In the genomic region with DNA sequence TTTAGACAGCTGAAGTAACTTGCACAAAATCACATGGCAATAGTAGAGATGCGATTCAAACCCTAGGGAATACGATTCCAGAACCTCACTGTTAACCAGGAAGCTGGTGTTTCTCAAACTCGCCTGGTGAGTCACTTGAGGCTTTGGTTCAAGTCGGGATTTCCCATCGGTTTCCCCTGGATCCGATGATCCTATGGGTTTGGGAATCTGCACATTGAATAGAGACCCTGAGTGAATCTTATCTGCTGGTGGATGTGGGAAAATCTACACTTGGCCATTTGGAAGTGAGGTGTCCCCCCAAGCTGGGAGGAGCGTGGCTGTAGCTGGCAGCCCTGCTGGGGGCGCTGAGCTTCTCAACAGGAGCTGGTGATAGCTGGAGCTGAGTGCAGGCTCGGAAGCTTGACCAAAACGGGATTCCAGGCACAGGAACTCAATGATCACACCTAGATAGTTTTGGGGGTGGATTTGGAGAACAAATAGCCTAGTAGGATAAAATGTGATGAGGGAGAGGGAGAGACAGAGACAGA, we compare ENCODE assay signal across 15 cellular contexts.
A peak's percentile ranks its signal among the peaks of the same experiment; 100 is the strongest.
DNase-seq lines count a peak whose midpoint lies in the region; ATAC-seq, FAIRE-seq and TF ChIP-seq lines count a peak whose summit lies in the region.
"Had no signal": no experiment of that assay in that cellular context is flagged by ENCODE, and none has a peak within 500 bp of the region (broad histone marks: within the 10 kb centered on the region; RNA-seq: fewer than 3 reads in every experiment).

No MANE protein-coding gene starts in this region.

- H3K4me1 Mint-ChIP-seq in GM23338, result peaks cover 3% of the 10 kb centered on the region; the same call in 2 of the 3 replicates
- H3K4me1 Mint-ChIP-seq in activated T-helper 1 cell treated with anti-CD3 and anti-CD28 coated beads, Interleukin-12 subunit alpha, Interleukin-12 subunit beta, Interleukin-2, Interleukin-4 antibody, amounts not matched to agents 30 ng/mL and 10 ng/mL and 1 ng/mL, durations not matched to agents 14 hours and 24 hours and 36 hours (ENCODE audit: low read depth), result peaks cover 21% of the 10 kb centered on the region

- H4K20me1 ChIP-seq in GM23338 (replicated peaks; ENCODE audit: insufficient read depth), result no peaks in the 10 kb centered on the region
- H4K20me1 ChIP-seq in Loucy (ENCODE audit: insufficient read depth, low read length, poor library complexity, severe bottlenecking), result no peaks in the 10 kb centered on the region
- no peaks in the 10 kb centered on the region for H4K20me1 ChIP-seq in H1 (replicated peaks in 1 of 2; ENCODE audit: control insufficient read depth in 1 of 2, insufficient read depth in 2 of 2, low read length in 2 of 2)
- H4K20me1 ChIP-seq in PC-9 (ENCODE audit: insufficient read depth), result peaks cover 24% of the 10 kb centered on the region

- H3K9me2 ChIP-seq in GM23338 (ENCODE audit: insufficient read depth) (no peaks in the 10 kb centered on the region), Loucy (replicated peaks; ENCODE audit: low read depth, low read length) (no peaks in the 10 kb centered on the region), PC-9 (ENCODE audit: insufficient read depth) (no peaks in the 10 kb centered on the region; the same call in 1 of the 2 replicates)

- H2BK5ac ChIP-seq in H1 (ENCODE audit: low read depth, low read length), result no peak overlapping the region
- H2BK5ac ChIP-seq in mesenchymal stem cell (ENCODE audit: low read depth, low read length, poor library complexity, severe bottlenecking), result no peak overlapping the region

- H4K5ac ChIP-seq in H1 (ENCODE audit: insufficient read length, low read depth, low read length), result no peak overlapping the region

- 93% methylated on average over 9 of the region's 10 CpGs; no CpG with 5 or more reads in 1 of the 2 experiments for WGBS in H1 (ENCODE audit: extremely low coverage in 1 of 2, insufficient coverage in 1 of 2, insufficient read length in 1 of 2, insufficient replicate concordance in 2 of 2, low coverage in 1 of 2, low lambda C conversion rate in 2 of 2, missing lambda C conversion rate in 1 of 2), 2 experiments
- WGBS in mesenchymal stem cell, result 74% methylated on average over 10 of the region's 10 CpGs

- no peaks in the 10 kb centered on the region for H3K36me3 ChIP-seq in GM23338 (ENCODE audit: insufficient read depth)
- no peaks in the 10 kb centered on the region for H3K36me3 ChIP-seq in Loucy (ENCODE audit: insufficient read depth, low read length)
- H3K36me3 ChIP-seq in H1 (ENCODE audit: control insufficient read depth in 2 of 4, insufficient read depth in 4 of 4, low read length in 3 of 4), result no peaks in the 10 kb centered on the region
- H3K36me3 ChIP-seq in mesenchymal stem cell (ENCODE audit: control insufficient read depth in 1 of 2, insufficient read depth in 2 of 2, low read depth in 1 of 2, low read length in 2 of 2), result no peaks in the 10 kb centered on the region
- H3K36me3 ChIP-seq in PC-9 (ENCODE audit: low read depth), result no peaks in the 10 kb centered on the region
- H3K36me3 ChIP-seq: SJSA1 had no signal

- H4K91ac ChIP-seq in H1 (replicated peaks; ENCODE audit: insufficient read length, low read length), result no peak overlapping the region
- no peak overlapping the region for H4K91ac ChIP-seq in mesenchymal stem cell (ENCODE audit: low read length)

- H2BK12ac ChIP-seq in H1 (ENCODE audit: low read depth, low read length), result no peak overlapping the region
- no peak overlapping the region for H2BK12ac ChIP-seq in mesenchymal stem cell (ENCODE audit: low read length in 2 of 2)

- no peaks in the 10 kb centered on the region for H3K9me3 Mint-ChIP-seq in GM23338
- no peaks in the 10 kb centered on the region for H3K9me3 Mint-ChIP-seq in activated T-helper 1 cell treated with anti-CD3 and anti-CD28 coated beads, Interleukin-12 subunit alpha, Interleukin-12 subunit beta, Interleukin-2, Interleukin-4 antibody, amounts not matched to agents 30 ng/mL and 10 ng/mL and 1 ng/mL, durations not matched to agents 14 hours and 24 hours and 36 hours
- H3K9me3 Mint-ChIP-seq: CD8-positive, alpha-beta T cell had no signal

- DNase-seq in GM23338 (ENCODE audit: low spot score), result peak; percentile 25
- no peak for DNase-seq in H1 (ENCODE audit: low read depth in 1 of 2, low spot score in 2 of 2)
- peak; percentile 46 for DNase-seq in mesenchymal stem cell
- DNase-seq in PC-9, result no peak
- DNase-seq in D341Med (ENCODE audit: low spot score), result no peak
- DNase-seq in activated T-helper 1 cell treated with anti-CD3 and anti-CD28 coated beads, Interleukin-12 subunit alpha, Interleukin-12 subunit beta, Interleukin-2, Interleukin-4 antibody, amounts not matched to agents 30 ng/mL and 10 ng/mL and 1 ng/mL, durations not matched to agents 14 hours and 24 hours and 36 hours (ENCODE audit: low spot score), result no peak
- DNase-seq: ACHN; CD8-positive, alpha-beta T cell; GOT3; NCI-H146; NCI-H2227 treated with DMSO at 0.1 percent for 48 hours; NCI-H69 had no signal

- H4K8ac ChIP-seq in H1 (ENCODE audit: extremely low read depth, insufficient read depth, low read length) (no peak overlapping the region), mesenchymal stem cell (ENCODE audit: low read length) (no peak overlapping the region)

- POLR2A ChIA-PET in H1 (lab: Charles Lee; ENCODE audit: partially characterized antibody) (no interaction called here), PC-9 (lab: Charles Lee; ENCODE audit: unreplicated experiment) (no interaction called here)

- TF ChIP-seq CTCF in GM23338 (conservative IDR thresholded peaks at IDR 0.05; ENCODE audit: low read depth in 2 of 2), result peak in 1 of 2 experiments; percentile 53; a peak in 2 of 4 replicates
- 0 out of 2 replicates have a peak, but pooled peaks have one; percentile 16 for TF ChIP-seq CTCF in Loucy (conservative IDR thresholded peaks at IDR 0.05; ENCODE audit: low read length)
- TF ChIP-seq CTCF in H1 (IDR thresholded peaks at IDR 0.05; ENCODE audit: control extremely low read depth in 1 of 3, insufficient read depth in 1 of 3, low read depth in 1 of 3, low read length in 3 of 3), result peak; percentile 16 to 23 (median 21); a peak in 3 of 4 replicates
- TF ChIP-seq CTCF in PC-9 (conservative IDR thresholded peaks at IDR 0.05), result no peak

- peaks cover 2% of the 10 kb centered on the region for H3K27me3 Mint-ChIP-seq in GM23338 (ENCODE audit: insufficient read depth, low read depth, poor library complexity)
- no peaks in the 10 kb centered on the region for H3K27me3 Mint-ChIP-seq in activated T-helper 1 cell treated with anti-CD3 and anti-CD28 coated beads, Interleukin-12 subunit alpha, Interleukin-12 subunit beta, Interleukin-2, Interleukin-4 antibody, amounts not matched to agents 30 ng/mL and 10 ng/mL and 1 ng/mL, durations not matched to agents 14 hours and 24 hours and 36 hours (ENCODE audit: insufficient read depth)
- H3K27me3 Mint-ChIP-seq: B cell had no signal

- no TSS peak for BruUV-seq in PC-9 (replicated peaks; lab: Mats Ljungman, UMichigan)

- CTCF ChIA-PET in H1 (lab: Charles Lee; ENCODE audit: partially characterized antibody), result interaction anchor here (1.0 to 12.5 kb wide), 6 partner anchors 7 to 149 kb away, joined by 3 to 136 read pairs (median 5); no protein-coding TSS in a partner anchor
- CTCF ChIA-PET in PC-9 (lab: Charles Lee), result no interaction called here

- H3K9ac ChIP-seq in Loucy (ENCODE audit: low read depth, low read length, poor library complexity, severe bottlenecking) (no peak overlapping the region), H1 (replicated peaks in 1 of 4; ENCODE audit: extremely low read depth in 1 of 4, low read depth in 3 of 4, low read length in 3 of 4) (no peak overlapping the region), mesenchymal stem cell (ENCODE audit: low read length) (no peak overlapping the region)

- no peak; a peak in 1 of 4 replicates for TF ChIP-seq RAD21 in H1 (IDR thresholded peaks at IDR 0.05 in 1 of 2, conservative IDR thresholded peaks at IDR 0.05 in 1 of 2; ENCODE audit: low read depth in 2 of 2, low read length in 2 of 2)

- H3K4me2 ChIP-seq in GM23338, result no peak overlapping the region
- no peak overlapping the region for H3K4me2 ChIP-seq in Loucy (ENCODE audit: low read depth, low read length, poor library complexity, severe bottlenecking)
- no peak overlapping the region for H3K4me2 ChIP-seq in H1 (ENCODE audit: insufficient read depth in 1 of 2, low read depth in 2 of 2, low read length in 2 of 2)
- no peak overlapping the region for H3K4me2 ChIP-seq in mesenchymal stem cell (ENCODE audit: low read length, poor library complexity, severe bottlenecking)
- no peak overlapping the region for H3K4me2 ChIP-seq in PC-9

- no peak for TF ChIP-seq POLR2A in H1 (IDR thresholded peaks at IDR 0.05; ENCODE audit: control extremely low read depth in 1 of 2, low read depth in 2 of 2, low read length in 2 of 2)

- H2AFZ ChIP-seq in GM23338 (no peak overlapping the region), Loucy (ENCODE audit: low read length) (no peak overlapping the region), H1 (ENCODE audit: low read length) (no peak overlapping the region), mesenchymal stem cell (ENCODE audit: low read depth, low read length) (no peak overlapping the region), PC-9 (no peak overlapping the region)

- no peak for FAIRE-seq in H1 (lab: Jason Lieb, UNC)

- no peak overlapping the region for H3K4me3 Mint-ChIP-seq in GM23338
- H3K4me3 Mint-ChIP-seq in activated T-helper 1 cell treated with anti-CD3 and anti-CD28 coated beads, Interleukin-12 subunit alpha, Interleukin-12 subunit beta, Interleukin-2, Interleukin-4 antibody, amounts not matched to agents 30 ng/mL and 10 ng/mL and 1 ng/mL, durations not matched to agents 14 hours and 24 hours and 36 hours, result no peak overlapping the region
- H3K4me3 Mint-ChIP-seq: B cell; CD8-positive, alpha-beta T cell had no signal

- H3K27me3 ChIP-seq in GM23338 (ENCODE audit: insufficient read depth) (no peaks in the 10 kb centered on the region), Loucy (ENCODE audit: insufficient read depth, low read length, poor library complexity, severe bottlenecking) (no peaks in the 10 kb centered on the region), H1 (replicated peaks in 1 of 4; ENCODE audit: control insufficient read depth in 3 of 4, extremely low read depth in 1 of 4, insufficient read depth in 3 of 4, low read length in 3 of 4) (no peaks in the 10 kb centered on the region), mesenchymal stem cell (ENCODE audit: control insufficient read depth in 1 of 2, insufficient read depth in 1 of 2, low read length in 2 of 2) (peaks cover 0 to 5% of the 10 kb centered on the region in 2 experiments), PC-9 (ENCODE audit: insufficient read depth, low read depth) (no peaks in the 10 kb centered on the region)
- H3K27me3 ChIP-seq: SJSA1 had no signal

- H3K23ac ChIP-seq in H1 (ENCODE audit: insufficient read length), result no peak overlapping the region
- no peak overlapping the region for H3K23ac ChIP-seq in mesenchymal stem cell (ENCODE audit: low read length in 2 of 2)

- no peak overlapping the region for H2AK5ac ChIP-seq in H1 (ENCODE audit: low read depth, low read length)
- no peak overlapping the region for H2AK5ac ChIP-seq in mesenchymal stem cell (ENCODE audit: low read length, severe bottlenecking)

- H3K14ac ChIP-seq in H1 (ENCODE audit: insufficient read length), result no peak overlapping the region
- H3K14ac ChIP-seq in mesenchymal stem cell (ENCODE audit: low read length in 2 of 2), result no peak overlapping the region

- H2BK15ac ChIP-seq in H1 (ENCODE audit: low read length) (no peak overlapping the region), mesenchymal stem cell (ENCODE audit: low read depth, poor library complexity, severe bottlenecking) (no peak overlapping the region)

- no peak overlapping the region for H3K4ac ChIP-seq in H1 (replicated peaks; ENCODE audit: insufficient read length, low read depth, low read length)
- no peak overlapping the region for H3K4ac ChIP-seq in mesenchymal stem cell (ENCODE audit: low read depth in 1 of 2, low read length in 2 of 2)

- no peak overlapping the region for H2BK20ac ChIP-seq in H1 (ENCODE audit: low read length)

- TF ChIP-seq EP300 in H1 (IDR thresholded peaks at IDR 0.05; ENCODE audit: borderline replicate concordance in 1 of 2, low read depth in 2 of 2, low read length in 2 of 2), result no peak

- H3F3A ChIP-seq in GM23338 (replicated peaks; ENCODE audit: low read depth), result no peaks in the 10 kb centered on the region
- no peaks in the 10 kb centered on the region for H3F3A ChIP-seq in Loucy (ENCODE audit: low read depth)
- H3F3A ChIP-seq in PC-9 (ENCODE audit: insufficient read depth, low read depth), result no peaks in the 10 kb centered on the region

- H3K9me3 ChIP-seq in Loucy (ENCODE audit: insufficient read depth, low read depth, low read length), result no peaks in the 10 kb centered on the region
- H3K9me3 ChIP-seq in H1 (ENCODE audit: insufficient read depth in 2 of 2, low read depth in 1 of 2, low read length in 1 of 2), result no peaks in the 10 kb centered on the region
- no peaks in the 10 kb centered on the region for H3K9me3 ChIP-seq in mesenchymal stem cell (ENCODE audit: control insufficient read depth, low read length)
- H3K9me3 ChIP-seq in PC-9 (ENCODE audit: insufficient read depth, low read depth), result no peaks in the 10 kb centered on the region
- H3K9me3 ChIP-seq: SJSA1 had no signal

- no peak overlapping the region for H3K18ac ChIP-seq in H1 (ENCODE audit: extremely low read depth, low read length)
- no peak overlapping the region for H3K18ac ChIP-seq in mesenchymal stem cell (ENCODE audit: low read depth in 1 of 2, low read length in 2 of 2)

- ATAC-seq in GM23338, result peak; percentile 69
- ATAC-seq: CD8-positive, alpha-beta T cell had no signal

- H3K79me1 ChIP-seq in H1 (ENCODE audit: low read depth, low read length) (no peaks in the 10 kb centered on the region), mesenchymal stem cell (replicated peaks; ENCODE audit: low read length, poor library complexity, severe bottlenecking) (peaks cover 18% of the 10 kb centered on the region)

- no peak overlapping the region for H3K56ac ChIP-seq in H1 (replicated peaks; ENCODE audit: insufficient read length, low read depth, low read length)

- H3K79me2 ChIP-seq in GM23338 (replicated peaks; ENCODE audit: insufficient read depth) (no peaks in the 10 kb centered on the region), Loucy (ENCODE audit: insufficient read depth, low read length) (peaks cover 36% of the 10 kb centered on the region; the same call in 1 of the 2 replicates), H1 (ENCODE audit: control insufficient read depth in 1 of 2, insufficient read depth in 2 of 2, low read length in 2 of 2) (no peaks in the 10 kb centered on the region), PC-9 (ENCODE audit: low read depth) (no peaks in the 10 kb centered on the region; the same call in 1 of the 2 replicates)

- no peak overlapping the region for H3K4me3 ChIP-seq in GM23338
- H3K4me3 ChIP-seq in Loucy (ENCODE audit: low read length, poor library complexity, severe bottlenecking), result no peak overlapping the region
- H3K4me3 ChIP-seq in H1 (ENCODE audit: extremely low read depth in 1 of 4, insufficient read depth in 2 of 4, low read depth in 3 of 4, low read length in 4 of 4), result no peak overlapping the region
- H3K4me3 ChIP-seq in mesenchymal stem cell (ENCODE audit: insufficient read depth in 1 of 2, low read depth in 1 of 2, low read length in 2 of 2), result no peak overlapping the region
- no peak overlapping the region for H3K4me3 ChIP-seq in PC-9
- H3K4me3 ChIP-seq: SJSA1 had no signal

- no peak overlapping the region for H3K27ac Mint-ChIP-seq in GM23338
- no peak overlapping the region for H3K27ac Mint-ChIP-seq in activated T-helper 1 cell treated with anti-CD3 and anti-CD28 coated beads, Interleukin-12 subunit alpha, Interleukin-12 subunit beta, Interleukin-2, Interleukin-4 antibody, amounts not matched to agents 30 ng/mL and 10 ng/mL and 1 ng/mL, durations not matched to agents 14 hours and 24 hours and 36 hours
- H3K27ac Mint-ChIP-seq: B cell; CD8-positive, alpha-beta T cell had no signal

- intact Hi-C loops in PC-9 (cut with micrococcal nuclease; ENCODE audit: unreplicated experiment), result no loop called here
- intact Hi-C loops in activated T-helper 1 cell treated with anti-CD3 and anti-CD28 coated beads, Interleukin-12 subunit alpha, Interleukin-12 subunit beta, Interleukin-2, Interleukin-4 antibody, amounts not matched to agents 30 ng/mL and 10 ng/mL and 1 ng/mL, durations not matched to agents 14 hours and 24 hours and 36 hours (cut with micrococcal nuclease), result no loop called here

- no peaks in the 10 kb centered on the region for H3K4me1 ChIP-seq in GM23338 (ENCODE audit: insufficient read depth)
- peaks cover 25% of the 10 kb centered on the region for H3K4me1 ChIP-seq in Loucy (ENCODE audit: insufficient read depth, low read length, poor library complexity, severe bottlenecking)
- no peaks in the 10 kb centered on the region for H3K4me1 ChIP-seq in H1 (replicated peaks in 1 of 4; ENCODE audit: control insufficient read depth in 3 of 4, insufficient read depth in 4 of 4, low read length in 3 of 4)
- peaks cover 1% of the 10 kb centered on the region for H3K4me1 ChIP-seq in mesenchymal stem cell (ENCODE audit: control insufficient read depth, insufficient read depth, low read depth, low read length)
- H3K4me1 ChIP-seq in PC-9 (replicated peaks; ENCODE audit: insufficient read depth), result no peaks in the 10 kb centered on the region
- H3K4me1 ChIP-seq: SJSA1 had no signal

- H3K23me2 ChIP-seq in H1 (ENCODE audit: low read depth, low read length), result no peaks in the 10 kb centered on the region

- no peaks in the 10 kb centered on the region for H3K36me3 Mint-ChIP-seq in GM23338 (ENCODE audit: low read depth)
- H3K36me3 Mint-ChIP-seq in activated T-helper 1 cell treated with anti-CD3 and anti-CD28 coated beads, Interleukin-12 subunit alpha, Interleukin-12 subunit beta, Interleukin-2, Interleukin-4 antibody, amounts not matched to agents 30 ng/mL and 10 ng/mL and 1 ng/mL, durations not matched to agents 14 hours and 24 hours and 36 hours (ENCODE audit: low read depth), result no peaks in the 10 kb centered on the region
- H3K36me3 Mint-ChIP-seq: CD8-positive, alpha-beta T cell had no signal

- H3K27ac ChIP-seq in GM23338 (ENCODE audit: low read depth) (no peak overlapping the region), H1 (ENCODE audit: low read depth, low read length) (no peak overlapping the region), mesenchymal stem cell (ENCODE audit: low read length, poor library complexity, severe bottlenecking) (no peak overlapping the region), PC-9 (no peak overlapping the region)
- H3K27ac ChIP-seq: SJSA1 had no signal

- H2BK120ac ChIP-seq in H1 (replicated peaks; ENCODE audit: low read depth, low read length), result no peak overlapping the region
- H2BK120ac ChIP-seq in mesenchymal stem cell (ENCODE audit: low read depth, low read length), result no peak overlapping the region

Comparison
In these comparisons a context has a peak if more than half of its experiments do, and no peak if none do; other contexts are left out.
1. DNase-seq: peak in GM23338 (single experiment) and mesenchymal stem cell (single experiment); none in H1 (0 of 2), PC-9 (0 of 2), D341Med (single experiment) and activated T-helper 1 cell treated with anti-CD3 and anti-CD28 coated beads, Interleukin-12 subunit alpha, Interleukin-12 subunit beta, Interleukin-2, Interleukin-4 antibody, amounts not matched to agents 30 ng/mL and 10 ng/mL and 1 ng/mL, durations not matched to agents 14 hours and 24 hours and 36 hours (single experiment).